In genomic region chr1:155322953-155323728, GRCh38 we compare ENCODE assay signal across 1 cellular context.
TF ChIP-seq lines count a peak whose summit lies in the region.

No MANE protein-coding gene starts in this region.

TF ChIP-seq in H1, 55 proteins besides CTCF, POLR2A, EP300 and RAD21:
- TF ChIP-seq NRF1 (IDR thresholded peaks at IDR 0.05; ENCODE audit: low read depth, low read length) (peak; percentile 27; the same call in 1 of the 2 replicates), KDM4A (IDR thresholded peaks at IDR 0.05; ENCODE audit: low read depth, low read length, severe bottlenecking) (peak; percentile 61), PHF8 (conservative IDR thresholded peaks at IDR 0.05; ENCODE audit: low read depth, low read length) (no peak), JUND (IDR thresholded peaks at IDR 0.05; ENCODE audit: low read length) (no peak), SUZ12 (IDR thresholded peaks at IDR 0.05; ENCODE audit: low read length) (no peak), SP1 (IDR thresholded peaks at IDR 0.05; ENCODE audit: low read depth, low read length) (peak; percentile 7; the same call in 1 of the 2 replicates), POU5F1 (IDR thresholded peaks at IDR 0.05; ENCODE audit: low read depth, low read length) (no peak), CEBPB (IDR thresholded peaks at IDR 0.05; ENCODE audit: low read depth, low read length) (no peak), SRF (IDR thresholded peaks at IDR 0.05; ENCODE audit: low read depth, low read length) (no peak), CBX5 (IDR thresholded peaks at IDR 0.05; ENCODE audit: low read depth, low read length) (no peak), CHD7 (IDR thresholded peaks at IDR 0.05; ENCODE audit: insufficient replicate concordance, low read length) (no peak), BACH1 (IDR thresholded peaks at IDR 0.05; ENCODE audit: low read length) (no peak), SP2 (IDR thresholded peaks at IDR 0.05; ENCODE audit: low read length) (no peak), USF2 (IDR thresholded peaks at IDR 0.05; ENCODE audit: low read length) (no peak), CTBP2 (IDR thresholded peaks at IDR 0.05; ENCODE audit: borderline replicate concordance, insufficient read depth, insufficient read length, low read length) (no peak), MAX (IDR thresholded peaks at IDR 0.05) (peak; percentile 72), CREB1 (IDR thresholded peaks at IDR 0.05) (peak; percentile 41; the same call in 1 of the 2 replicates), TAF1 (IDR thresholded peaks at IDR 0.05; ENCODE audit: low read depth, low read length) (no peak), RBBP5 (IDR thresholded peaks at IDR 0.05; ENCODE audit: borderline replicate concordance, low read depth, low read length) (no peak), GTF2F1 (IDR thresholded peaks at IDR 0.05; ENCODE audit: borderline replicate concordance, low read depth, low read length) (no peak), TEAD4 (IDR thresholded peaks at IDR 0.05; ENCODE audit: low read depth, low read length) (no peak), RNF2 (IDR thresholded peaks at IDR 0.05; ENCODE audit: borderline replicate concordance, low read depth, low read length, missing control alignments, poor library complexity, severe bottlenecking) (no peak), JUN (IDR thresholded peaks at IDR 0.05; ENCODE audit: low read depth, low read length) (no peak), SP4 (IDR thresholded peaks at IDR 0.05; ENCODE audit: low read length) (no peak), SIX5 (IDR thresholded peaks at IDR 0.05; ENCODE audit: low read depth, low read length) (no peak), TAF7 (optimal IDR thresholded peaks at IDR 0.05; ENCODE audit: borderline replicate concordance, low read depth, low read length) (no peak), CHD2 (IDR thresholded peaks at IDR 0.05; ENCODE audit: low read length) (no peak), POLR2AphosphoS5 (IDR thresholded peaks at IDR 0.05; ENCODE audit: low read depth, low read length) (no peak), TBP (IDR thresholded peaks at IDR 0.05; ENCODE audit: low read depth, low read length) (no peak), HDAC6 (IDR thresholded peaks at IDR 0.05; ENCODE audit: low read depth, low read length) (no peak), ATF2 (IDR thresholded peaks at IDR 0.05; ENCODE audit: low read length) (no peak), FOSL1 (IDR thresholded peaks at IDR 0.05; ENCODE audit: insufficient read depth, low read depth, low read length) (no peak), MAFK (IDR thresholded peaks at IDR 0.05; ENCODE audit: low read depth, low read length) (no peak), BCL11A (IDR thresholded peaks at IDR 0.05; ENCODE audit: low read depth in 2 of 2, low read length in 2 of 2) (no peak), NANOG (IDR thresholded peaks at IDR 0.05; ENCODE audit: insufficient read depth, low read depth, low read length, poor library complexity, severe bottlenecking) (no peak), CHD1 (IDR thresholded peaks at IDR 0.05; ENCODE audit: low read depth, low read length) (no peak), E2F6 (IDR thresholded peaks at IDR 0.05) (peak; percentile 73), BRCA1 (IDR thresholded peaks at IDR 0.05; ENCODE audit: low read depth, low read length) (no peak), ATF3 (IDR thresholded peaks at IDR 0.05; ENCODE audit: insufficient read depth, low read depth, low read length) (no peak), RFX5 (IDR thresholded peaks at IDR 0.05; ENCODE audit: borderline replicate concordance, low read depth, low read length) (no peak), KDM5A (IDR thresholded peaks at IDR 0.05; ENCODE audit: low read length) (0 out of 2 replicates have a peak, but pooled peaks have one; percentile 50), EZH2 (IDR thresholded peaks at IDR 0.05; ENCODE audit: low read depth, low read length, severe bottlenecking) (no peak), SAP30 (IDR thresholded peaks at IDR 0.05; ENCODE audit: insufficient read depth, insufficient replicate concordance, low read length) (no peak), CBX8 (IDR thresholded peaks at IDR 0.05; ENCODE audit: borderline replicate concordance, low read depth, low read length) (no peak), GABPA (IDR thresholded peaks at IDR 0.05; ENCODE audit: borderline replicate concordance, insufficient read depth, low read length) (no peak), EGR1 (IDR thresholded peaks at IDR 0.05; ENCODE audit: borderline replicate concordance, low read depth, low read length) (no peak), SIRT6 (IDR thresholded peaks at IDR 0.05; ENCODE audit: low read length) (no peak), RXRA (IDR thresholded peaks at IDR 0.05; ENCODE audit: insufficient read depth, low read depth, low read length) (no peak), HDAC2 (IDR thresholded peaks at IDR 0.05; ENCODE audit: borderline replicate concordance in 1 of 2, low read depth in 2 of 2, low read length in 2 of 2) (no peak), KDM1A (IDR thresholded peaks at IDR 0.05; ENCODE audit: borderline replicate concordance, low read length) (no peak), YY1 (IDR thresholded peaks at IDR 0.05; ENCODE audit: low read depth, low read length) (no peak), SIN3A (conservative IDR thresholded peaks at IDR 0.05 in 1 of 2, IDR thresholded peaks at IDR 0.05 in 1 of 2; ENCODE audit: low read depth in 1 of 2, low read length in 2 of 2) (peak in 1 of 2 experiments; percentile 81; a peak in 1 of 4 replicates), ASH2L (IDR thresholded peaks at IDR 0.05; ENCODE audit: low read length) (no peak), TCF12 (IDR thresholded peaks at IDR 0.05; ENCODE audit: low read depth, low read length) (no peak), ZNF274 (IDR thresholded peaks at IDR 0.05; ENCODE audit: borderline replicate concordance, extremely low read depth, low read length) (no peak)
